9 cellular contexts compared by ENCODE assay signal in genomic region chr20:547394-547793, GRCh38.
"Had no signal": no experiment of that assay in that cellular context is flagged by ENCODE, and none has a peak within 500 bp of the region (broad histone marks: within the 10 kb centered on the region; RNA-seq: fewer than 3 reads in every experiment).

No MANE protein-coding gene starts in this region.

- H3K9me3 Mint-ChIP-seq: IgD-negative memory B cell had no signal

- H3K9ac ChIP-seq: KMS-11 had no signal

- DNase-seq: IMR-90, Karpas-422, Kasumi-1, KBM-7, KG1 had no signal

- H3K4me2 ChIP-seq: KMS-11 had no signal

- H3K36me3 Mint-ChIP-seq: IgD-negative memory B cell had no signal

- FAIRE-seq: HTR-8/SVneo had no signal

- H3K27ac Mint-ChIP-seq: IgD-negative memory B cell had no signal

- H3K27ac ChIP-seq: HL-60, KMS-11 had no signal
